Comparison of ENCODE assay signal across 8 cellular contexts in genomic region chr7:134778941-134779740, GRCh38. TPM values are rescaled to one million over a fixed set of nuclear protein-coding genes. Genes with fewer than 3 reads are reported as not detected.
DNase-seq lines count a peak whose midpoint lies in the region; ATAC-seq and TF ChIP-seq lines count a peak whose summit lies in the region.

A gene with protein sequence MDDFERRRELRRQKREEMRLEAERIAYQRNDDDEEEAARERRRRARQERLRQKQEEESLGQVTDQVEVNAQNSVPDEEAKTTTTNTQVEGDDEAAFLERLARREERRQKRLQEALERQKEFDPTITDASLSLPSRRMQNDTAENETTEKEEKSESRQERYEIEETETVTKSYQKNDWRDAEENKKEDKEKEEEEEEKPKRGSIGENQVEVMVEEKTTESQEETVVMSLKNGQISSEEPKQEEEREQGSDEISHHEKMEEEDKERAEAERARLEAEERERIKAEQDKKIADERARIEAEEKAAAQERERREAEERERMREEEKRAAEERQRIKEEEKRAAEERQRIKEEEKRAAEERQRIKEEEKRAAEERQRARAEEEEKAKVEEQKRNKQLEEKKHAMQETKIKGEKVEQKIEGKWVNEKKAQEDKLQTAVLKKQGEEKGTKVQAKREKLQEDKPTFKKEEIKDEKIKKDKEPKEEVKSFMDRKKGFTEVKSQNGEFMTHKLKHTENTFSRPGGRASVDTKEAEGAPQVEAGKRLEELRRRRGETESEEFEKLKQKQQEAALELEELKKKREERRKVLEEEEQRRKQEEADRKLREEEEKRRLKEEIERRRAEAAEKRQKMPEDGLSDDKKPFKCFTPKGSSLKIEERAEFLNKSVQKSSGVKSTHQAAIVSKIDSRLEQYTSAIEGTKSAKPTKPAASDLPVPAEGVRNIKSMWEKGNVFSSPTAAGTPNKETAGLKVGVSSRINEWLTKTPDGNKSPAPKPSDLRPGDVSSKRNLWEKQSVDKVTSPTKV (plus strand): TSS chr7:134779634. CDS start chr7:134867734, 88,100 bp downstream.

- H3K56ac ChIP-seq in H9 (ENCODE audit: insufficient read length, low read depth, low read length), result no peak within 1 kb of the TSS

- H2AFZ ChIP-seq in H9 (ENCODE audit: low read length), result peak within 1 kb of the TSS; percentile 42

- no peak within 1 kb of the TSS for H4K8ac ChIP-seq in H9 (replicated peaks; ENCODE audit: insufficient read length, low read depth, low read length)

- no peak within 1 kb of the TSS; the same call in 1 of the 2 replicates for H3K4ac ChIP-seq in H9 (ENCODE audit: low read depth, low read length)

- H3T11ph ChIP-seq in H9 (ENCODE audit: low read length), result peak within 1 kb of the TSS; percentile 62

- H3K14ac ChIP-seq in H9 (ENCODE audit: insufficient read depth, low read length), result peak within 1 kb of the TSS; percentile 67; the same call in 1 of the 2 replicates

- H3K79me2 ChIP-seq in H9 (ENCODE audit: insufficient read depth, low read length), result peaks cover 34% of the 10 kb centered on the region; the same call in 1 of the 2 replicates

- H3K9me3 Mint-ChIP-seq in H9, result no peaks in the 10 kb centered on the region
- H3K9me3 Mint-ChIP-seq in activated T-helper 2 cell treated with anti-CD3 and anti-CD28 coated beads, Interferon-gamma antibody, Interleukin-2, Interleukin-4, amounts not matched to agents 10 μg/mL and 5 μg/mL and 100 μg/mL, durations not matched to agents 14 hours and 24 hours and 36 hours, result no peaks in the 10 kb centered on the region
- no peaks in the 10 kb centered on the region for H3K9me3 Mint-ChIP-seq in osteocyte (ENCODE audit: unreplicated experiment)

- H3K4me1 Mint-ChIP-seq in H9, result peaks cover 46 to 51% of the 10 kb centered on the region in 2 experiments
- H3K4me1 Mint-ChIP-seq in activated T-helper 2 cell treated with anti-CD3 and anti-CD28 coated beads, Interferon-gamma antibody, Interleukin-2, Interleukin-4, amounts not matched to agents 10 μg/mL and 5 μg/mL and 100 μg/mL, durations not matched to agents 14 hours and 24 hours and 36 hours (ENCODE audit: low read depth), result peaks cover 7% of the 10 kb centered on the region
- H3K4me1 Mint-ChIP-seq in osteocyte (ENCODE audit: unreplicated experiment), result peaks cover 35% of the 10 kb centered on the region

- H4K5ac ChIP-seq in H9 (ENCODE audit: insufficient read length, low read depth, low read length), result no peak within 1 kb of the TSS

- H3K4me1 ChIP-seq in H9 (ENCODE audit: insufficient read depth, low read length), result peaks cover 5% of the 10 kb centered on the region

- peaks cover 3% of the 10 kb centered on the region for H3K23me2 ChIP-seq in H9 (ENCODE audit: insufficient read length, low read depth, low read length, poor library complexity, severe bottlenecking)

- ATAC-seq in Right ventricle myocardium inferior, result peak; percentile 90
- ATAC-seq in HG03097 (IDR thresholded peaks at IDR 0.05; ENCODE audit: low FRiP score, unreplicated experiment), result no peak
- ATAC-seq in GM18511 (IDR thresholded peaks at IDR 0.05; ENCODE audit: unreplicated experiment), result no peak

- peak within 1 kb of the TSS; percentile 98 for H2BK20ac ChIP-seq in H9 (ENCODE audit: low read depth, low read length, poor library complexity, severe bottlenecking)

- peak within 1 kb of the TSS; percentile 75 for H3K4me2 ChIP-seq in H9 (ENCODE audit: insufficient read depth, insufficient read length, low read length)

- peak within 1 kb of the TSS; percentile 74 to 88 for H3K4me3 Mint-ChIP-seq in H9
- no peak within 1 kb of the TSS for H3K4me3 Mint-ChIP-seq in activated T-helper 2 cell treated with anti-CD3 and anti-CD28 coated beads, Interferon-gamma antibody, Interleukin-2, Interleukin-4, amounts not matched to agents 10 μg/mL and 5 μg/mL and 100 μg/mL, durations not matched to agents 14 hours and 24 hours and 36 hours (ENCODE audit: low read depth)
- no peak within 1 kb of the TSS for H3K4me3 Mint-ChIP-seq in osteocyte (ENCODE audit: unreplicated experiment)

- H4K91ac ChIP-seq in H9 (ENCODE audit: insufficient read length, low read depth, low read length), result no peak within 1 kb of the TSS

- peak within 1 kb of the TSS; percentile 41 for H2BK5ac ChIP-seq in H9 (ENCODE audit: insufficient read length, low read length)

- H2BK15ac ChIP-seq in H9 (ENCODE audit: low read depth, low read length), result no peak within 1 kb of the TSS

- no peak within 1 kb of the TSS for H2AK5ac ChIP-seq in H9 (ENCODE audit: insufficient read length, low read length)

- peak within 1 kb of the TSS; percentile 92 for H3K27ac ChIP-seq in H9 (ENCODE audit: insufficient read length, low read depth, low read length)

- no CpG with 5 or more reads among the region's 15 CpGs for WGBS in H9 (ENCODE audit: extremely low coverage, insufficient read length, low lambda C conversion rate)

- H3K27ac Mint-ChIP-seq in H9 (peak within 1 kb of the TSS; percentile 88 to 98 (median 91)), osteocyte (ENCODE audit: unreplicated experiment) (no peak within 1 kb of the TSS)
- no peak within 1 kb of the TSS for H3K27ac Mint-ChIP-seq in activated T-helper 2 cell treated with anti-CD3 and anti-CD28 coated beads, Interferon-gamma antibody, Interleukin-2, Interleukin-4, amounts not matched to agents 10 μg/mL and 5 μg/mL and 100 μg/mL, durations not matched to agents 14 hours and 24 hours and 36 hours

- no peaks in the 10 kb centered on the region for H3K9me3 ChIP-seq in H9 (ENCODE audit: control insufficient read depth, low read depth, low read length)

- H3K27me3 Mint-ChIP-seq in H9 (ENCODE audit: low read depth) (no peaks in the 10 kb centered on the region), osteocyte (ENCODE audit: unreplicated experiment) (no peaks in the 10 kb centered on the region)
- H3K27me3 Mint-ChIP-seq in activated T-helper 2 cell treated with anti-CD3 and anti-CD28 coated beads, Interferon-gamma antibody, Interleukin-2, Interleukin-4, amounts not matched to agents 10 μg/mL and 5 μg/mL and 100 μg/mL, durations not matched to agents 14 hours and 24 hours and 36 hours (ENCODE audit: low read depth), result no peaks in the 10 kb centered on the region

- H3K36me3 Mint-ChIP-seq in H9 (ENCODE audit: insufficient read depth in 1 of 3, low read depth in 3 of 3), result peaks cover 0 to 6% (median 3%) of the 10 kb centered on the region in 3 experiments; a peak in 1 of 7 replicates
- no peaks in the 10 kb centered on the region for H3K36me3 Mint-ChIP-seq in activated T-helper 2 cell treated with anti-CD3 and anti-CD28 coated beads, Interferon-gamma antibody, Interleukin-2, Interleukin-4, amounts not matched to agents 10 μg/mL and 5 μg/mL and 100 μg/mL, durations not matched to agents 14 hours and 24 hours and 36 hours (ENCODE audit: low read depth)
- peaks cover 21% of the 10 kb centered on the region for H3K36me3 Mint-ChIP-seq in osteocyte (ENCODE audit: unreplicated experiment)

- peak within 1 kb of the TSS; percentile 68 for H3K9ac ChIP-seq in H9 (ENCODE audit: extremely low read depth, insufficient read length, low read length)

- TF ChIP-seq CTCF in H9 (conservative IDR thresholded peaks at IDR 0.05), result no peak
- no peak for TF ChIP-seq CTCF in osteocyte (IDR thresholded peaks at IDR 0.05)

- H3K18ac ChIP-seq in H9 (ENCODE audit: insufficient read length, low read depth, low read length), result peak within 1 kb of the TSS; percentile 53

- peak; percentile 95 for DNase-seq in H9
- DNase-seq in activated T-helper 2 cell treated with anti-CD3 and anti-CD28 coated beads, Interferon-gamma antibody, Interleukin-2, Interleukin-4, amounts not matched to agents 10 μg/mL and 5 μg/mL and 100 μg/mL, durations not matched to agents 14 hours and 24 hours and 36 hours (ENCODE audit: low spot score), result no peak
- peak; percentile 72 for DNase-seq in Right ventricle myocardium inferior (ENCODE audit: missing footprints)
- DNase-seq in osteocyte (ENCODE audit: extremely low spot score, unreplicated experiment), result peak; percentile 92
- no peak for DNase-seq in stimulated activated naive CD4-positive, alpha-beta T cell treated with Interleukin-2 at 50 U/mL for 16 hours (lab: John Stamatoyannopoulos, UW)
- DNase-seq in NCI-H1417 treated with DMSO at 0.1 percent for 48 hours (lab: John Stamatoyannopoulos, UW), result no peak

- H3K27me3 ChIP-seq in H9 (ENCODE audit: insufficient read depth, low read length), result no peaks in the 10 kb centered on the region

- peak within 1 kb of the TSS; percentile 83 for H2BK120ac ChIP-seq in H9 (ENCODE audit: low read depth, low read length, poor library complexity, severe bottlenecking)

- H3K23ac ChIP-seq in H9 (ENCODE audit: insufficient read length, low read depth, low read length), result no peak within 1 kb of the TSS

- peaks cover 4% of the 10 kb centered on the region for H3K79me1 ChIP-seq in H9 (ENCODE audit: insufficient read depth, low read depth, low read length, poor library complexity, severe bottlenecking)

- no peaks in the 10 kb centered on the region for H4K20me1 ChIP-seq in H9 (ENCODE audit: control insufficient read depth, insufficient read depth, insufficient read length)

- intact Hi-C loops in activated T-helper 2 cell treated with anti-CD3 and anti-CD28 coated beads, Interferon-gamma antibody, Interleukin-2, Interleukin-4, amounts not matched to agents 10 μg/mL and 5 μg/mL and 100 μg/mL, durations not matched to agents 14 hours and 24 hours and 36 hours (cut with micrococcal nuclease), result no loop called here
- intact Hi-C loops in Right ventricle myocardium inferior (cut with DNase I), result loop anchor here (5.0 kb wide), 1 partner anchor 163 kb away; no protein-coding TSS in a partner anchor

- H2BK12ac ChIP-seq in H9 (ENCODE audit: insufficient read length, low read depth, low read length), result no peak within 1 kb of the TSS

RNA-seq across cellular contexts. Expression of the gene that starts here (rescaled TPM):
- total RNA-seq in H9 (2021) (107 and 118 TPM in 2 replicates), Right ventricle myocardium inferior (99.1 TPM), osteocyte (781 and 807 TPM in 2 replicates)
- 10.1 and 11.3 TPM in 2 replicates for total RNA-seq in activated T-helper 2 cell treated with anti-CD3 and anti-CD28 coated beads, Interferon-gamma antibody, Interleukin-2, Interleukin-4, amounts not matched to agents 10 μg/mL and 5 μg/mL and 100 μg/mL, durations not matched to agents 14 hours and 24 hours and 36 hours

Comparison
In these comparisons a context has a peak if more than half of its experiments do, and no peak if none do; other contexts are left out.
1. DNase-seq: peak in H9 (single experiment), Right ventricle myocardium inferior (single experiment) and osteocyte (single experiment); none in activated T-helper 2 cell treated with anti-CD3 and anti-CD28 coated beads, Interferon-gamma antibody, Interleukin-2, Interleukin-4, amounts not matched to agents 10 μg/mL and 5 μg/mL and 100 μg/mL, durations not matched to agents 14 hours and 24 hours and 36 hours (single experiment), stimulated activated naive CD4-positive, alpha-beta T cell treated with Interleukin-2 at 50 U/mL for 16 hours (single experiment) and NCI-H1417 treated with DMSO at 0.1 percent for 48 hours (single experiment).
2. H3K27ac Mint-ChIP-seq: peak in H9 (3 of 3); none in activated T-helper 2 cell treated with anti-CD3 and anti-CD28 coated beads, Interferon-gamma antibody, Interleukin-2, Interleukin-4, amounts not matched to agents 10 μg/mL and 5 μg/mL and 100 μg/mL, durations not matched to agents 14 hours and 24 hours and 36 hours (single experiment) and osteocyte (single experiment).
3. H3K4me3 Mint-ChIP-seq: peak in H9 (2 of 2); none in activated T-helper 2 cell treated with anti-CD3 and anti-CD28 coated beads, Interferon-gamma antibody, Interleukin-2, Interleukin-4, amounts not matched to agents 10 μg/mL and 5 μg/mL and 100 μg/mL, durations not matched to agents 14 hours and 24 hours and 36 hours (single experiment) and osteocyte (single experiment).